In genomic region chr6:116682334-116682712, GRCh38 we compare ENCODE assay signal across 8 cellular contexts. TPM values are rescaled to one million over a fixed set of nuclear protein-coding genes. Genes with fewer than 3 reads are reported as not detected.
DNase-seq lines count a peak whose midpoint lies in the region; ATAC-seq and TF ChIP-seq lines count a peak whose summit lies in the region.

No MANE protein-coding gene starts in this region.

- intact Hi-C loops in gastrocnemius medialis (cut with DNase I; ENCODE audit: low total_unique reads), result loop anchor here (5.0 kb wide), 1 partner anchor 110 kb away; the partner anchor contains the start of gene RWDD1

- TF ChIP-seq CTCF in gastrocnemius medialis (IDR thresholded peaks at IDR 0.05 in 4 of 5, conservative IDR thresholded peaks at IDR 0.05 in 1 of 5), result no peak

- no peaks in the 10 kb centered on the region for H3K27me3 Mint-ChIP-seq in activated T-cell treated with anti-CD3 and anti-CD28 coated beads, Interleukin-2, amount 50 U/mL, for 24 hours

- no peaks in the 10 kb centered on the region for H3K36me3 ChIP-seq in H7 (replicated peaks; ENCODE audit: control insufficient read depth, insufficient read depth, low read length)
- H3K36me3 ChIP-seq in gastrocnemius medialis, result no peaks in the 10 kb centered on the region

- H3K4me1 Mint-ChIP-seq in activated T-cell treated with anti-CD3 and anti-CD28 coated beads, Interleukin-2, amount 50 U/mL, for 24 hours (ENCODE audit: low read depth), result peaks cover 54% of the 10 kb centered on the region

- H3K4me1 ChIP-seq in gastrocnemius medialis, result peaks cover 18 to 24% of the 10 kb centered on the region in 2 donors

- H3K9me3 ChIP-seq in gastrocnemius medialis, result no peaks in the 10 kb centered on the region

- in situ Hi-C loops in gastrocnemius medialis (cut with MboI; ENCODE audit: low sequenced_read_pairs in 4 of 4), result no loop called here

- TF ChIP-seq POLR2A in gastrocnemius medialis (IDR thresholded peaks at IDR 0.05), result no peak

- H3K9me3 Mint-ChIP-seq in activated T-cell treated with anti-CD3 and anti-CD28 coated beads, Interleukin-2, amount 50 U/mL, for 24 hours, result no peaks in the 10 kb centered on the region

- H3K27ac Mint-ChIP-seq in activated T-cell treated with anti-CD3 and anti-CD28 coated beads, Interleukin-2, amount 50 U/mL, for 24 hours, result peak overlapping the region; percentile 92

- DNase-seq in NCI-H510A treated with DMSO at 0.1 percent for 48 hours (lab: John Stamatoyannopoulos, UW) (peak; percentile 31), NCI-H510A (lab: John Stamatoyannopoulos, UW) (no peak), H7 (peak; percentile 22), NCI-H69 (lab: John Stamatoyannopoulos, UW) (peak; percentile 54), foreskin melanocyte (peak; percentile 12), gastrocnemius medialis (no peak), amniotic stem cell (lab: John Stamatoyannopoulos, UW) (no peak)
- no peak for DNase-seq in activated T-cell treated with anti-CD3 and anti-CD28 coated beads, Interleukin-2, amount 50 U/mL, for 24 hours

- H3K36me3 Mint-ChIP-seq in activated T-cell treated with anti-CD3 and anti-CD28 coated beads, Interleukin-2, amount 50 U/mL, for 24 hours (ENCODE audit: low read depth), result peaks cover 48% of the 10 kb centered on the region

- peak overlapping the region; percentile 98 for H3K4me3 Mint-ChIP-seq in activated T-cell treated with anti-CD3 and anti-CD28 coated beads, Interleukin-2, amount 50 U/mL, for 24 hours

- ATAC-seq in gastrocnemius medialis, result no peak

- no peaks in the 10 kb centered on the region for H3K27me3 ChIP-seq in H7 (ENCODE audit: control insufficient read depth, insufficient read depth, low read length)
- no peaks in the 10 kb centered on the region for H3K27me3 ChIP-seq in gastrocnemius medialis

- H3K4me3 ChIP-seq in H7 (ENCODE audit: insufficient read depth, low read depth, low read length) (peak overlapping the region; percentile 1; the same call in 1 of the 2 replicates), gastrocnemius medialis (peak overlapping the region in 3 of 4 donors; percentile 73 to 85 (median 80))

- H3K27ac ChIP-seq in gastrocnemius medialis, result peak overlapping the region; percentile 83 to 92 (median 87)

RNA-seq across cellular contexts. Expression of gene KPNA5, which starts 1.3 kb away (rescaled TPM):
- total RNA-seq in H7 (2014; rRNA removed; shearing (Covaris generic)), result 8.6 and 15.5 TPM in 2 replicates
- 10 to 100 TPM in 3 of 4 donors, 1 to 10 TPM in 1; 7.2 to 14.8 (median 12.9) TPM for total RNA-seq in gastrocnemius medialis

RNA-seq across cellular contexts. Expression of gene ZUP1, which starts 13.8 kb away (rescaled TPM):
- total RNA-seq in H7 (2014; rRNA removed; shearing (Covaris generic)), result 18.9 and 24.2 TPM in 2 replicates
- 1 to 10 TPM; 2.8 to 3.8 (median 3.3) TPM for total RNA-seq in gastrocnemius medialis

Comparison
In these comparisons a context has a peak if more than half of its experiments do, and no peak if none do; other contexts are left out.
1. DNase-seq: peak in NCI-H510A treated with DMSO at 0.1 percent for 48 hours (single experiment), H7 (single experiment), NCI-H69 (single experiment) and foreskin melanocyte (single experiment); none in NCI-H510A (single experiment), activated T-cell treated with anti-CD3 and anti-CD28 coated beads, Interleukin-2, amount 50 U/mL, for 24 hours (single experiment), gastrocnemius medialis (0 of 2) and amniotic stem cell (single experiment).